In genomic region chr12:26878661-26879119, GRCh38 we compare ENCODE assay signal across 8 cellular contexts. TPM values are rescaled to one million over a fixed set of nuclear protein-coding genes. Genes with fewer than 3 reads are reported as not detected.
DNase-seq lines count a peak whose midpoint lies in the region; ATAC-seq, FAIRE-seq and TF ChIP-seq lines count a peak whose summit lies in the region.

No MANE protein-coding gene starts in this region.

- CTCF ChIA-PET in CD8-positive, alpha-beta memory T cell (lab: Charles Lee), result interaction anchor here (0.9 to 1.5 kb wide), 3 partner anchors 9 to 26 kb away, joined by 3 read pairs; no protein-coding TSS in a partner anchor

- ATAC-seq in GM18868 (IDR thresholded peaks at IDR 0.05; ENCODE audit: unreplicated experiment) (peak; percentile 73), aorta (ENCODE audit: low FRiP score) (peak; percentile 44), GM21367 (IDR thresholded peaks at IDR 0.05; ENCODE audit: unreplicated experiment) (no peak)

- no peak overlapping the region for H3K9ac ChIP-seq in SU-DHL-6 (ENCODE audit: low read length)

- H2AFZ ChIP-seq in SU-DHL-6 (ENCODE audit: low read depth, low read length, severe bottlenecking), result no peak overlapping the region

- H3K9me2 ChIP-seq in SU-DHL-6 (replicated peaks; ENCODE audit: insufficient read depth, low read length), result no peaks in the 10 kb centered on the region

- WGBS in aorta, 2 donors, result 18 to 22% methylated on average over 6 of the region's 6 CpGs

- H3K27me3 ChIP-seq in SU-DHL-6 (ENCODE audit: low read length) (no peaks in the 10 kb centered on the region), aorta (ENCODE audit: control insufficient read depth in 1 of 2, insufficient read depth in 2 of 2, low read length in 1 of 2) (no peaks in the 10 kb centered on the region)
- no peaks in the 10 kb centered on the region for H3K27me3 ChIP-seq in CD8-positive, alpha-beta memory T cell (ENCODE audit: insufficient read depth, low read length, poor library complexity, severe bottlenecking)

- H3K4me3 Mint-ChIP-seq in CD8-positive, alpha-beta memory T cell, result no peak overlapping the region

- TF ChIP-seq RAD21 in Ishikawa (IDR thresholded peaks at IDR 0.05; ENCODE audit: low read depth), result no peak

- TF ChIP-seq EP300 in Ishikawa (IDR thresholded peaks at IDR 0.05; ENCODE audit: borderline replicate concordance), result peak; percentile 60; the same call in 1 of the 2 replicates

- POLR2A ChIA-PET in CD8-positive, alpha-beta memory T cell (lab: Charles Lee), result no interaction called here

- H3K9me3 ChIP-seq in SU-DHL-6 (ENCODE audit: insufficient read depth, low read length) (no peaks in the 10 kb centered on the region), aorta (ENCODE audit: control insufficient read depth, low read length) (no peaks in the 10 kb centered on the region)
- H3K9me3 ChIP-seq in CD8-positive, alpha-beta memory T cell (ENCODE audit: low read length), result no peaks in the 10 kb centered on the region

- no peaks in the 10 kb centered on the region for H3K79me2 ChIP-seq in SU-DHL-6 (ENCODE audit: insufficient read depth, low read length)

- no peaks in the 10 kb centered on the region for H3K4me1 ChIP-seq in aorta (ENCODE audit: control insufficient read depth in 1 of 2, insufficient read depth in 2 of 2, low read length in 2 of 2)
- no peaks in the 10 kb centered on the region for H3K4me1 ChIP-seq in CD8-positive, alpha-beta memory T cell (ENCODE audit: insufficient read depth, low read length)

- peaks cover 9% of the 10 kb centered on the region in 2 donors for H3K27me3 Mint-ChIP-seq in CD8-positive, alpha-beta memory T cell

- peaks cover 0 to 5% (median 0%) of the 10 kb centered on the region in 5 donors for H3K9me3 Mint-ChIP-seq in CD8-positive, alpha-beta memory T cell

- H3K4me1 Mint-ChIP-seq in CD8-positive, alpha-beta memory T cell, result no peaks in the 10 kb centered on the region

- H4K20me1 ChIP-seq in SU-DHL-6 (ENCODE audit: low read depth, low read length), result no peaks in the 10 kb centered on the region

- no peaks in the 10 kb centered on the region for H3K36me3 ChIP-seq in SU-DHL-6 (ENCODE audit: low read length)
- no peaks in the 10 kb centered on the region for H3K36me3 ChIP-seq in aorta (ENCODE audit: control insufficient read depth in 1 of 2, insufficient read depth in 2 of 2, low read length in 1 of 2)
- H3K36me3 ChIP-seq in CD8-positive, alpha-beta memory T cell (ENCODE audit: insufficient read depth, low read length), result no peaks in the 10 kb centered on the region

- H3K27ac ChIP-seq in SU-DHL-6 (ENCODE audit: low read depth, low read length) (no peak overlapping the region), aorta (ENCODE audit: low read depth in 1 of 2, low read length in 2 of 2) (no peak overlapping the region)
- no peak overlapping the region for H3K27ac ChIP-seq in CD8-positive, alpha-beta memory T cell (ENCODE audit: low read depth, low read length)

- FAIRE-seq in HTR-8/SVneo (lab: Jason Lieb, UNC), result no peak

- intact Hi-C loops in aorta (cut with DNase I), result loop anchor here in 1 of 2 donors (10.0 kb wide), 1 partner anchor 254 kb away; no protein-coding TSS in a partner anchor

- H3K27ac Mint-ChIP-seq in CD8-positive, alpha-beta memory T cell, result no peak overlapping the region

- TF ChIP-seq CTCF in SU-DHL-6 (IDR thresholded peaks at IDR 0.05; ENCODE audit: insufficient read depth, low read length, poor library complexity, severe bottlenecking), result no peak

- H3F3A ChIP-seq in SU-DHL-6 (ENCODE audit: insufficient read depth), result no peaks in the 10 kb centered on the region

- peaks cover 0 to 2% (median 0%) of the 10 kb centered on the region in 3 donors for H3K36me3 Mint-ChIP-seq in CD8-positive, alpha-beta memory T cell

- no peak overlapping the region for H3K4me3 ChIP-seq in SU-DHL-6 (ENCODE audit: insufficient read depth, low read length, poor library complexity, severe bottlenecking)
- no peak overlapping the region for H3K4me3 ChIP-seq in aorta (ENCODE audit: low read length in 2 of 2)
- no peak overlapping the region for H3K4me3 ChIP-seq in CD8-positive, alpha-beta memory T cell (ENCODE audit: low read length)

- DNase-seq in kidney glomerular epithelial cell (lab: John Stamatoyannopoulos, UW), result peak; percentile 7
- DNase-seq in aorta, result peak; percentile 49 to 77
- no peak for DNase-seq in HTR-8/SVneo (ENCODE audit: insufficient read length, low spot score)
- no peak for DNase-seq in CD8-positive, alpha-beta memory T cell

- peak overlapping the region; percentile 7 for H3K4me2 ChIP-seq in SU-DHL-6 (ENCODE audit: low read depth, low read length, poor library complexity, severe bottlenecking)

TF ChIP-seq in Ishikawa, 13 proteins besides CTCF, POLR2A, EP300 and RAD21:
- TF ChIP-seq FOXM1 (IDR thresholded peaks at IDR 0.05; ENCODE audit: borderline replicate concordance, low read depth) (no peak), CREB1 (IDR thresholded peaks at IDR 0.05; ENCODE audit: low read depth) (no peak), NFIC (IDR thresholded peaks at IDR 0.05) (peak; percentile 92), YY1 (IDR thresholded peaks at IDR 0.05; ENCODE audit: low read depth) (no peak), TEAD4 (IDR thresholded peaks at IDR 0.05) (peak; percentile 27; the same call in 1 of the 2 replicates), TAF1 (IDR thresholded peaks at IDR 0.05; ENCODE audit: low read depth) (no peak), REST (IDR thresholded peaks at IDR 0.05; ENCODE audit: low read depth) (no peak), MAX (IDR thresholded peaks at IDR 0.05) (no peak), EGR1 (IDR thresholded peaks at IDR 0.05) (no peak), USF1 (IDR thresholded peaks at IDR 0.05) (no peak), TCF12 (IDR thresholded peaks at IDR 0.05; ENCODE audit: low read depth) (peak; percentile 82), ZBTB7A (IDR thresholded peaks at IDR 0.05; ENCODE audit: low read depth) (no peak)

RNA-seq across cellular contexts. Expression of gene ITPR2, which starts 45.7 kb away (rescaled TPM):
- 10 to 100 TPM; 40.3 to 84.8 TPM for total RNA-seq in aorta
- 1 to 10 TPM; 1.5 to 3.3 TPM for polyA plus RNA-seq in aorta
- total RNA-seq in CD8-positive, alpha-beta memory T cell, result 10 to 100 TPM; 24.0 to 29.4 TPM
- polyA plus RNA-seq in CD8-positive, alpha-beta memory T cell, result 13.0 TPM

RNA-seq across cellular contexts. Expression of gene INTS13, which starts 59.1 kb away (rescaled TPM):
- 10 to 100 TPM; 15.1 to 19.2 TPM for total RNA-seq in aorta
- polyA plus RNA-seq in aorta, result 10 to 100 TPM in 1 of 2 donors, 1 to 10 TPM in 1; 9.5 to 12.8 TPM
- 10 to 100 TPM; 58.7 to 64.5 TPM for total RNA-seq in CD8-positive, alpha-beta memory T cell
- polyA plus RNA-seq in CD8-positive, alpha-beta memory T cell, result 22.3 TPM

RNA-seq across cellular contexts. Expression of gene FGFR1OP2, which starts 59.6 kb away (rescaled TPM):
- total RNA-seq in aorta, result 10 to 100 TPM; 55.2 to 67.4 TPM
- 10 to 100 TPM; 31.4 to 60.5 TPM for polyA plus RNA-seq in aorta
- total RNA-seq in CD8-positive, alpha-beta memory T cell, result 10 to 100 TPM; 50.4 to 54.7 TPM
- polyA plus RNA-seq in CD8-positive, alpha-beta memory T cell, result 103 TPM

Comparison
In these comparisons a context has a peak if more than half of its experiments do, and no peak if none do; other contexts are left out.
1. DNase-seq: peak in kidney glomerular epithelial cell (single experiment) and aorta (2 of 2); none in HTR-8/SVneo (single experiment) and CD8-positive, alpha-beta memory T cell (0 of 5).